Comparison of ENCODE assay signal across 23 cellular contexts in the genomic region with DNA sequence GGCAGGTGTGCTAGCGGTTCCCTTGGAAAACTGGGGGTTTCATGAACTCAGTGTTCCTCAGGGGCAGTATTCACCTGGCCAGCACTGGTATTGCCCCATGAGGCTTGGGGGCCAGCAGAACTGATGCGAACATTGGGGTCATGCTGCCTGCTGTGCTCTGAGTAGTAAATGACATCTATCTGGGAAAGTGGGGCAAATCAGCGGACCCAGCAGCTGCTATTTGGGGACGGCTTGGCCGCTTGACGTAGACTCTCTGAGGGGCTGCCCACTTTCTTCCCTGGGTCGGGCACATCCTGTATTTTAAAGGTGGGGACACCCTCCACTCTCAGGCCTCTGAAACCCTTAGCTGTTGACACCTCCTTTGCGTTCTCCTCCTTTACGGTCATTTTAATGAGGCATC.
"Had no signal": no experiment of that assay in that cellular context is flagged by ENCODE, and none has a peak within 500 bp of the region (broad histone marks: within the 10 kb centered on the region; RNA-seq: fewer than 3 reads in every experiment).

No MANE protein-coding gene starts in this region.

- H3K9me3 ChIP-seq: esophagus squamous epithelium, gastroesophageal sphincter, lower lobe of right lung, spleen, testis, vagina had no signal

- H3K4me3 Mint-ChIP-seq: activated CD4-positive, alpha-beta memory T cell treated with anti-CD3 and anti-CD28 coated beads, Interleukin-2, amount 10 ng/mL, durations not matched to agents 7 days and 5 days; activated CD8-positive, alpha-beta memory T cell treated with anti-CD3 and anti-CD28 coated beads, Interleukin-2, amount 10 ng/mL, durations not matched to agents 7 days and 5 days; activated naive CD8-positive, alpha-beta T cell; neural crest cell had no signal

- DNase-seq: activated CD4-positive, alpha-beta memory T cell treated with anti-CD3 and anti-CD28 coated beads, Interleukin-2, amount 10 ng/mL, durations not matched to agents 7 days and 5 days; activated CD4-positive, alpha-beta T cell treated with anti-CD3 and anti-CD28 coated beads for 48 hours; activated CD8-positive, alpha-beta memory T cell treated with anti-CD3 and anti-CD28 coated beads, Interleukin-2, amount 10 ng/mL, durations not matched to agents 7 days and 5 days; activated naive CD4-positive, alpha-beta T cell; activated T-cell treated with anti-CD3 and anti-CD28 coated beads for 4 hours; amniotic stem cell; cerebellar nuclear complex; esophagus squamous epithelium; head of caudate nucleus; hypothalamus; kidney; lower lobe of right lung; naive B cell; spleen; stimulated activated CD4-positive, alpha-beta T cell treated with anti-CD3 and anti-CD28 coated beads, Interleukin-4, amount 100 ng/mL, for 1 hour; stimulated activated naive CD4-positive, alpha-beta T cell; testis had no signal

- H3K36me3 ChIP-seq: esophagus squamous epithelium, gastroesophageal sphincter, lower lobe of right lung, spleen, vagina had no signal

- H3K27me3 ChIP-seq: testis, vagina had no signal

- H3K9me3 Mint-ChIP-seq: activated CD4-positive, alpha-beta memory T cell treated with anti-CD3 and anti-CD28 coated beads, Interleukin-2, amount 10 ng/mL, durations not matched to agents 7 days and 5 days; naive B cell; neural crest cell had no signal

- H3K27ac ChIP-seq: coronary artery, esophagus squamous epithelium, gastroesophageal sphincter, lower lobe of right lung, spleen, testis, vagina had no signal

- H3K36me3 Mint-ChIP-seq: activated CD8-positive, alpha-beta memory T cell treated with anti-CD3 and anti-CD28 coated beads, Interleukin-2, amount 10 ng/mL, durations not matched to agents 7 days and 5 days; naive B cell had no signal

- H3K27ac Mint-ChIP-seq: activated CD4-positive, alpha-beta memory T cell treated with anti-CD3 and anti-CD28 coated beads, Interleukin-2, amount 10 ng/mL, durations not matched to agents 7 days and 5 days; activated CD8-positive, alpha-beta memory T cell treated with anti-CD3 and anti-CD28 coated beads, Interleukin-2, amount 10 ng/mL, durations not matched to agents 7 days and 5 days; activated naive CD8-positive, alpha-beta T cell had no signal

- ATAC-seq: activated CD8-positive, alpha-beta memory T cell treated with anti-CD3 and anti-CD28 coated beads, Interleukin-2, amount 10 ng/mL, durations not matched to agents 7 days and 5 days; gastroesophageal sphincter; left lobe of liver; lower lobe of right lung had no signal

- H3K4me3 ChIP-seq: coronary artery, esophagus squamous epithelium, gastroesophageal sphincter, lower lobe of right lung, spleen, testis, vagina had no signal
